Comparison of ENCODE assay signal across 33 cellular contexts in genomic region chr5:28770307-28770706, GRCh38.
DNase-seq lines count a peak whose midpoint lies in the region; ATAC-seq, FAIRE-seq and TF ChIP-seq lines count a peak whose summit lies in the region.
"Had no signal": no experiment of that assay in that cellular context is flagged by ENCODE, and none has a peak within 500 bp of the region (broad histone marks: within the 10 kb centered on the region; RNA-seq: fewer than 3 reads in every experiment).

No MANE protein-coding gene starts in this region.

- H4K20me1 ChIP-seq in HepG2 (ENCODE audit: insufficient read depth, low read length), result no peaks in the 10 kb centered on the region
- no peaks in the 10 kb centered on the region for H4K20me1 ChIP-seq in SU-DHL-6 (ENCODE audit: low read depth, low read length)
- H4K20me1 ChIP-seq in K562 (replicated peaks; ENCODE audit: control insufficient read depth, insufficient read depth, low read length), result no peaks in the 10 kb centered on the region
- H4K20me1 ChIP-seq: BLaER1; BLaER1 treated with 17β-estradiol and CSF1 and Interleukin-3, amounts not matched to agents 10 nM and 100 nM had no signal

- no peak overlapping the region for H2AFZ ChIP-seq in HepG2 (ENCODE audit: low read length)
- peak overlapping the region; percentile 6 for H2AFZ ChIP-seq in SU-DHL-6 (ENCODE audit: low read depth, low read length, severe bottlenecking)
- no peak overlapping the region for H2AFZ ChIP-seq in K562 (ENCODE audit: low read depth, low read length)

- H3K27me3 ChIP-seq in HepG2 (ENCODE audit: control insufficient read depth in 1 of 2, insufficient read depth in 2 of 2, low read length in 2 of 2), result no peaks in the 10 kb centered on the region
- H3K27me3 ChIP-seq in right lobe of liver, result no peaks in the 10 kb centered on the region
- no peaks in the 10 kb centered on the region for H3K27me3 ChIP-seq in SU-DHL-6 (ENCODE audit: low read length)
- no peaks in the 10 kb centered on the region for H3K27me3 ChIP-seq in K562 (ENCODE audit: control insufficient read depth in 2 of 2, insufficient read depth in 2 of 2, low read length in 2 of 2)
- H3K27me3 ChIP-seq: BE2C; BLaER1; BLaER1 treated with 17β-estradiol and CSF1 and Interleukin-3, amounts not matched to agents 10 nM and 100 nM had no signal

- H3K9me3 ChIP-seq in HepG2 (ENCODE audit: low read length) (no peaks in the 10 kb centered on the region), right lobe of liver (no peaks in the 10 kb centered on the region), SU-DHL-6 (ENCODE audit: insufficient read depth, low read length) (no peaks in the 10 kb centered on the region), K562 (replicated peaks; ENCODE audit: control insufficient read depth, insufficient read depth, low read depth, low read length) (no peaks in the 10 kb centered on the region)
- H3K9me3 ChIP-seq: A549; BE2C; BLaER1; BLaER1 treated with 17β-estradiol and CSF1 and Interleukin-3, amounts not matched to agents 10 nM and 100 nM; Caco-2 had no signal

- H3K4me1 ChIP-seq in HepG2 (ENCODE audit: insufficient read depth, low read length), result no peaks in the 10 kb centered on the region
- no peaks in the 10 kb centered on the region for H3K4me1 ChIP-seq in right lobe of liver
- H3K4me1 ChIP-seq in K562 (replicated peaks in 1 of 2; ENCODE audit: control insufficient read depth in 2 of 2, insufficient read depth in 2 of 2, low read length in 2 of 2), result no peaks in the 10 kb centered on the region
- H3K4me1 ChIP-seq: A549, BLaER1, Caco-2 had no signal

- TF ChIP-seq CTCF in HepG2 (CRISPR knock-in tag; IDR thresholded peaks at IDR 0.05) (no peak), right lobe of liver (IDR thresholded peaks at IDR 0.05) (no peak), SU-DHL-6 (IDR thresholded peaks at IDR 0.05; ENCODE audit: insufficient read depth, low read length, poor library complexity, severe bottlenecking) (no peak), K562 (IDR thresholded peaks at IDR 0.05 in 2 of 3, conservative IDR thresholded peaks at IDR 0.05 in 1 of 3; ENCODE audit: insufficient read depth in 2 of 3, low read depth in 1 of 3, low read length in 3 of 3) (no peak)

- CTCF ChIA-PET in HepG2 (lab: Yijun Ruan, JAX; ENCODE audit: low intra/inter-chr PET ratio, low total read pairs) (no interaction called here), K562 (lab: Yijun Ruan, JAX; ENCODE audit: low intra/inter-chr PET ratio) (no interaction called here)

- H3K4me2 ChIP-seq in HepG2 (ENCODE audit: low read depth, low read length), result no peak overlapping the region
- no peak overlapping the region for H3K4me2 ChIP-seq in SU-DHL-6 (ENCODE audit: low read depth, low read length, poor library complexity, severe bottlenecking)
- H3K4me2 ChIP-seq in K562 (ENCODE audit: insufficient read depth, low read length), result no peak overlapping the region
- H3K4me2 ChIP-seq: A549; BLaER1; BLaER1 treated with 17β-estradiol and CSF1 and Interleukin-3, amounts not matched to agents 10 nM and 100 nM had no signal

- H3K9ac ChIP-seq in HepG2 (ENCODE audit: insufficient read depth, low read depth, low read length) (no peak overlapping the region), SU-DHL-6 (ENCODE audit: low read length) (no peak overlapping the region), K562 (ENCODE audit: insufficient read depth in 1 of 2, low read depth in 2 of 2, low read length in 2 of 2) (no peak overlapping the region)
- H3K9ac ChIP-seq: BLaER1; BLaER1 treated with 17β-estradiol and CSF1 and Interleukin-3, amounts not matched to agents 10 nM and 100 nM had no signal

- 0 out of 2 replicates have a peak, but pooled peaks cover 5% of the 10 kb centered on the region for H3F3A ChIP-seq in SU-DHL-6 (ENCODE audit: insufficient read depth)

- H3K9me1 ChIP-seq in K562 (ENCODE audit: control insufficient read depth, insufficient read depth, low read length), result no peaks in the 10 kb centered on the region

- FAIRE-seq in HepG2 (lab: Jason Lieb, UNC) (no peak), K562 (lab: Jason Lieb, UNC) (no peak)
- FAIRE-seq: A204.1, A549, D721Med had no signal

- 0% methylated on average over 4 of the region's 4 CpGs for WGBS in HepG2 (ENCODE audit: low lambda C conversion rate)
- 67% methylated on average over 4 of the region's 4 CpGs for WGBS in right lobe of liver (ENCODE audit: insufficient coverage, low coverage, low lambda C conversion rate, missing lambda C conversion rate)
- WGBS in K562 (ENCODE audit: insufficient coverage, low coverage, missing lambda C conversion rate), result 9% methylated on average over 4 of the region's 4 CpGs

- no peak for TF ChIP-seq EP300 in HepG2 (IDR thresholded peaks at IDR 0.05; ENCODE audit: low read depth in 2 of 2, low read length in 2 of 2)
- TF ChIP-seq EP300 in HepG2 (CRISPR knock-in tag; IDR thresholded peaks at IDR 0.05; ENCODE audit: borderline replicate concordance), result no peak
- no peak for TF ChIP-seq EP300 in K562 (IDR thresholded peaks at IDR 0.05; ENCODE audit: low read length)

- DNase-seq in HepG2 (ENCODE audit: low spot score) (no peak), right lobe of liver (no peak), K562 (ENCODE audit: extremely low read depth in 1 of 4, low spot score in 3 of 4) (no peak)
- DNase-seq: 8988T; ACHN; AML-193; BE2C; C1 segment of cervical spinal cord; Caco-2; Calu3; CD4-positive, alpha-beta memory T cell; CD4-positive, alpha-beta T cell; CD4-positive, CD25-positive, alpha-beta regulatory T cell; CD8-positive, alpha-beta memory T cell; CD8-positive, alpha-beta T cell; COR-L47; DMS 273 treated with DMSO at 0.1 percent for 48 hours; DMS153; DMS53; DMS79; DMS79 treated with DMSO at 0.1 percent for 48 hours; DND-41; EL had no signal

- TF ChIP-seq RAD21 in HepG2 (CRISPR knock-in tag; IDR thresholded peaks at IDR 0.05) (no peak), K562 (CRISPR knock-in tag; conservative IDR thresholded peaks at IDR 0.05 in 1 of 2, IDR thresholded peaks at IDR 0.05 in 1 of 2) (no peak)

- H3K27ac ChIP-seq in HepG2 (ENCODE audit: extremely low read length, insufficient read depth, low read length) (no peak overlapping the region), right lobe of liver (no peak overlapping the region), SU-DHL-6 (ENCODE audit: low read depth, low read length) (no peak overlapping the region), K562 (ENCODE audit: extremely low read depth, low read depth, low read length) (no peak overlapping the region)
- H3K27ac ChIP-seq: 22Rv1; A549; BLaER1; BLaER1 treated with 17β-estradiol and CSF1 and Interleukin-3, amounts not matched to agents 10 nM and 100 nM; C4-2B had no signal

- no TSS peak for BruUV-seq in HepG2 (replicated peaks; lab: Mats Ljungman, UMichigan)
- BruUV-seq in K562 (replicated peaks; lab: Mats Ljungman, UMichigan), result no TSS peak

- TF ChIP-seq POLR2A in HepG2 (IDR thresholded peaks at IDR 0.05; ENCODE audit: insufficient read depth in 1 of 2, low read depth in 2 of 2, low read length in 2 of 2) (no peak), right lobe of liver (IDR thresholded peaks at IDR 0.05) (no peak), K562 (conservative IDR thresholded peaks at IDR 0.05) (no peak)

- in situ Hi-C loops in HepG2 (cut with HindIII; ENCODE audit: extremely low pct_ligation_motif_present, low pct_unique_long_range_greater_than_20kb) (no loop called here), K562 (cut with MboI) (loop anchor here (25.0 kb wide), 1 partner anchor 433 kb away; no protein-coding TSS in a partner anchor)

- no peaks in the 10 kb centered on the region for H3K9me2 ChIP-seq in SU-DHL-6 (replicated peaks; ENCODE audit: insufficient read depth, low read length)

- H3K4me3 ChIP-seq in HepG2 (replicated peaks in 1 of 3; ENCODE audit: insufficient read depth in 1 of 3, low read depth in 2 of 3, low read length in 3 of 3) (no peak overlapping the region), right lobe of liver (no peak overlapping the region), SU-DHL-6 (ENCODE audit: insufficient read depth, low read length, poor library complexity, severe bottlenecking) (no peak overlapping the region), K562 (no peak overlapping the region)
- H3K4me3 ChIP-seq: A549; BLaER1; BLaER1 treated with 17β-estradiol and CSF1 and Interleukin-3, amounts not matched to agents 10 nM and 100 nM had no signal

- intact Hi-C loops in HepG2 (cut with micrococcal nuclease; ENCODE audit: unreplicated experiment) (no loop called here), right lobe of liver (cut with DNase I) (no loop called here), K562 (cut with micrococcal nuclease) (no loop called here)

- ATAC-seq in HepG2, result no peak
- no peak for ATAC-seq in right lobe of liver
- no peak for ATAC-seq in K562
- no peak for ATAC-seq in GM18520 (IDR thresholded peaks at IDR 0.05; ENCODE audit: unreplicated experiment)
- ATAC-seq in GM21360 (IDR thresholded peaks at IDR 0.05; ENCODE audit: unreplicated experiment), result no peak
- ATAC-seq: A549; CD8-positive, alpha-beta T cell had no signal

- H3K79me2 ChIP-seq in HepG2 (ENCODE audit: insufficient read depth, low read length) (no peaks in the 10 kb centered on the region), SU-DHL-6 (ENCODE audit: insufficient read depth, low read length) (no peaks in the 10 kb centered on the region), K562 (ENCODE audit: control insufficient read depth, insufficient read depth, low read length) (no peaks in the 10 kb centered on the region)

- POLR2A ChIA-PET in HepG2 (lab: Yijun Ruan, JAX) (no interaction called here), K562 (lab: Yijun Ruan, JAX) (no interaction called here)

- H3K36me3 ChIP-seq in HepG2 (replicated peaks in 1 of 2; ENCODE audit: control insufficient read depth in 1 of 2, insufficient read depth in 2 of 2, low read length in 2 of 2) (no peaks in the 10 kb centered on the region), right lobe of liver (no peaks in the 10 kb centered on the region), SU-DHL-6 (ENCODE audit: low read length) (no peaks in the 10 kb centered on the region), K562 (ENCODE audit: control insufficient read depth, insufficient read depth, low read length) (no peaks in the 10 kb centered on the region)
- H3K36me3 ChIP-seq: BE2C; BLaER1; BLaER1 treated with 17β-estradiol and CSF1 and Interleukin-3, amounts not matched to agents 10 nM and 100 nM had no signal

TF ChIP-seq in HepG2, 621 proteins besides CTCF, POLR2A, EP300 and RAD21:
- TF ChIP-seq HNRNPK (IDR thresholded peaks at IDR 0.05; ENCODE audit: low read depth, low read length, poor library complexity, severe bottlenecking), result peak; percentile 84
- no peak for TF ChIP-seq SPEN (CRISPR knock-in tag; IDR thresholded peaks at IDR 0.05; ENCODE audit: low read depth)

TF ChIP-seq in K562, 482 proteins besides CTCF, POLR2A, EP300 and RAD21 (continues in another document):
- TF ChIP-seq NFE2L1 (tag; IDR thresholded peaks at IDR 0.05; ENCODE audit: borderline replicate concordance, low read depth) (no peak), HNRNPK (IDR thresholded peaks at IDR 0.05; ENCODE audit: low read depth, low read length, poor library complexity, severe bottlenecking) (peak; percentile 61), TFAM (CRISPR knock-in tag; conservative IDR thresholded peaks at IDR 0.05) (no peak)

Comparison
In these comparisons a context has a peak if more than half of its experiments do, and no peak if none do; other contexts are left out.
1. Of the 241 proteins assayed by ChIP-seq in both HepG2 and K562: peak only in HepG2: none; only in K562: none; in both: HNRNPK; in neither: 240.